In the genomic region with DNA sequence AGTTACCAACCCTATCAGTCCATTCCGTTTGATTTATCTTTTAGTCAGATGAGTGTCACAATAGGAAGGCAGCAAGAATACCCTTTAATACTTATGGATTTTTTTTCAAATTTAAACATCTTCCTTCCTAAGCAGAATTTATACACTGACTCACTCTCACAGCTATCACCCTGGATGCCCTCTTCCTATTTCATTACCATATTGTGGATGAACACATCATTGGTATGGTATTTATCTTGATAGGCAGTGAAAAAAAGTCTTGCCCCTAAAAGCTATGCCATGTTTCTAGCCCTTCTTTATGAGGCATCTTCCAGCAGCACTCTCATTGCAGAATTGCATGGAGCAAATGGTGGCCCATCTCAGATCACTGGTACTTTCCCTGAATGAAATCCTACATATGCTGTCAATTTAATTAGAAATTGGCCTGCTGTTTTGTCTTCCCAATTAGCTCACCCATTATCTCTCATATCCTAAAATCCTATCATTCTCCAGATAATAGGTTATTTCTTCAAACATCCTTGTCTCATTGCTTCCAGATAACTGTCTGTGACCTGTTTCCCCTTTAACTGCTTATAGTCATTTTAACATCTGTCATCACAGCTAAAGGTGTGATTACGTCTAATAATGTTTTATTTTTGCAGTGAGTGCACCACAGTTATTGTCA, we compare ENCODE assay signal across 17 cellular contexts.
A peak's percentile ranks its signal among the peaks of the same experiment; 100 is the strongest.
DNase-seq lines count a peak whose midpoint lies in the region; ATAC-seq and TF ChIP-seq lines count a peak whose summit lies in the region.
"Had no signal": no experiment of that assay in that cellular context is flagged by ENCODE, and none has a peak within 500 bp of the region (broad histone marks: within the 10 kb centered on the region; RNA-seq: fewer than 3 reads in every experiment).

No MANE protein-coding gene starts in this region.

- H3K9me3 Mint-ChIP-seq in osteocyte (ENCODE audit: unreplicated experiment) (no peaks in the 10 kb centered on the region), T-cell (peaks cover 0 to 2% (median 0%) of the 10 kb centered on the region in 3 donors)
- H3K9me3 Mint-ChIP-seq: effector memory CD8-positive, alpha-beta T cell had no signal

- 80 to 94% (median 91%) methylated on average over 2 of the region's 2 CpGs for WGBS in adrenal gland, 4 donors

- peak; percentile 40 for DNase-seq in Daoy (ENCODE audit: low read depth)
- DNase-seq in NCI-H69 (lab: John Stamatoyannopoulos, UW): peak; percentile 37
- DNase-seq in epithelial cell of esophagus (ENCODE audit: low read depth): peak; percentile 59
- DNase-seq in osteocyte (ENCODE audit: extremely low spot score, unreplicated experiment): no peak
- no peak for DNase-seq in NCI-H1694 (lab: John Stamatoyannopoulos, UW)
- no peak for DNase-seq in activated effector memory CD4-positive, alpha-beta T cell treated with anti-CD3 and anti-CD28 coated beads, Interleukin-2, amount 50 U/mL, for 16 hours
- no peak for DNase-seq in adrenal gland
- no peak for DNase-seq in T-cell
- DNase-seq: activated gamma-delta T cell; body of pancreas; effector memory CD8-positive, alpha-beta T cell; heart right ventricle; left cardiac atrium; MM.1S; psoas muscle; stimulated activated CD4-positive, alpha-beta T cell treated with anti-CD3 and anti-CD28 coated beads, Interleukin-1b, Interleukin-23, amount 100 ng/mL, for 48 hours had no signal

- H3K36me3 Mint-ChIP-seq in osteocyte (ENCODE audit: unreplicated experiment): no peaks in the 10 kb centered on the region
- no peaks in the 10 kb centered on the region for H3K36me3 Mint-ChIP-seq in T-cell

- H3K4me1 Mint-ChIP-seq in osteocyte (ENCODE audit: unreplicated experiment) (peaks cover 12% of the 10 kb centered on the region), T-cell (no peaks in the 10 kb centered on the region)

- no peaks in the 10 kb centered on the region for H3K9me3 ChIP-seq in adrenal gland (replicated peaks in 1 of 3)
- H3K9me3 ChIP-seq: body of pancreas, heart right ventricle, psoas muscle, thoracic aorta had no signal

- no peak overlapping the region for H3K27ac ChIP-seq in adrenal gland
- H3K27ac ChIP-seq: body of pancreas, heart right ventricle, psoas muscle, thoracic aorta had no signal

- no peaks in the 10 kb centered on the region for H3K4me1 ChIP-seq in adrenal gland (replicated peaks in 1 of 2)
- H3K4me1 ChIP-seq: body of pancreas, heart right ventricle, psoas muscle had no signal

- intact Hi-C loops in adrenal gland (cut with DNase I): no loop called here

- H3K36me3 ChIP-seq in adrenal gland (replicated peaks in 1 of 2): no peaks in the 10 kb centered on the region
- H3K36me3 ChIP-seq: heart right ventricle, thoracic aorta had no signal

- no peak for ATAC-seq in T-cell (replicated peaks in 1 of 4)
- ATAC-seq: body of pancreas; effector memory CD8-positive, alpha-beta T cell; heart right ventricle; left cardiac atrium; psoas muscle had no signal

- H3K27me3 Mint-ChIP-seq in osteocyte (ENCODE audit: unreplicated experiment) (no peaks in the 10 kb centered on the region), T-cell (peaks cover 0 to 2% of the 10 kb centered on the region in 2 donors)

- H3K4me3 Mint-ChIP-seq in osteocyte (ENCODE audit: unreplicated experiment) (no peak overlapping the region), T-cell (no peak overlapping the region)
- H3K4me3 Mint-ChIP-seq: effector memory CD8-positive, alpha-beta T cell had no signal

- TF ChIP-seq CTCF in epithelial cell of esophagus (IDR thresholded peaks at IDR 0.05; ENCODE audit: insufficient read depth, low read depth, low read length, missing control alignments) (no peak), osteocyte (IDR thresholded peaks at IDR 0.05) (no peak), adrenal gland (IDR thresholded peaks at IDR 0.05) (no peak)

- H3K27me3 ChIP-seq in adrenal gland: no peaks in the 10 kb centered on the region
- H3K27me3 ChIP-seq: body of pancreas, heart right ventricle had no signal

- TF ChIP-seq POLR2A in adrenal gland (IDR thresholded peaks at IDR 0.05): no peak

- POLR2A ChIA-PET in T-cell (lab: Charles Lee): no interaction called here

- H3K27ac Mint-ChIP-seq in osteocyte (ENCODE audit: unreplicated experiment): peak overlapping the region; percentile 36
- H3K27ac Mint-ChIP-seq in T-cell: no peak overlapping the region
- H3K27ac Mint-ChIP-seq: effector memory CD8-positive, alpha-beta T cell had no signal

- CTCF ChIA-PET in T-cell (lab: Charles Lee): no interaction called here

- H3K4me3 ChIP-seq in epithelial cell of esophagus (ENCODE audit: low read length): no peak overlapping the region
- H3K4me3 ChIP-seq in adrenal gland: no peak overlapping the region
- H3K4me3 ChIP-seq: body of pancreas, heart right ventricle, psoas muscle, thoracic aorta had no signal

Comparison
In these comparisons a context has a peak if more than half of its experiments do, and no peak if none do; other contexts are left out.
1. DNase-seq: peak in Daoy (single experiment), NCI-H69 (single experiment) and epithelial cell of esophagus (single experiment); none in osteocyte (single experiment), NCI-H1694 (single experiment), activated effector memory CD4-positive, alpha-beta T cell treated with anti-CD3 and anti-CD28 coated beads, Interleukin-2, amount 50 U/mL, for 16 hours (single experiment), adrenal gland (0 of 7) and T-cell (0 of 34).